15 cellular contexts compared by ENCODE assay signal in the genomic region with DNA sequence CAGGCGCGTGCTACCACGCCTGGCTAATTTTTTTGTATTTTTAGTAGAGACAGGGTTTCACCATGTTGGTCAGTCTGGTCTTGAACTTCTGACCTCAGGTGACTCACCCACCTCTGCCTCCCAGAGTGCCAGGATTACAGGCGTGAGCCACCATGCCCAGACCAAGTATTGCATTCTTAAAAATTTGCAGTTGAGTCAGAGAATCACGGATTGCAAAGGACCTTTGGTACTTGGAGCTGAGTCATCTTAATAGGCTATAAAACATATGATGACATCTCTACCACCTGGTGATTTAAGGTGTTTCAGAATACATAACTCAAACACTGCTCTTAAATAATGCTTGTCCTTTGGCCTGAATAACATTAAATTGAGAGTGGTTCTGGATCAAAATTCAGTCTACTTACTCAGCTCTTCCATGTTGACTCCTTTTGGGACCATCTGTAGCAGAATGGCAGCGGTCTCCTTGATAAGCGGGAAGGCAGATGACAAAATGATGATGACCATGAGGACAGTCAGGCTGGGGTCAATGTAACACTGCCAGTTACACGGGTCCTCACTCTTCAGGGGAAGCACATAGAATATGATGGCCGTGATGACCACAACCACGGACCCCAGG. TPM values are rescaled to one million over a fixed set of nuclear protein-coding genes. Genes with fewer than 3 reads are reported as not detected.
DNase-seq lines count a peak whose midpoint lies in the region; ATAC-seq, FAIRE-seq and TF ChIP-seq lines count a peak whose summit lies in the region.
"Had no signal": no experiment of that assay in that cellular context is flagged by ENCODE, and none has a peak within 500 bp of the region (broad histone marks: within the 10 kb centered on the region; RNA-seq: fewer than 3 reads in every experiment).

No MANE protein-coding gene starts in this region.

- BruUV-seq in K562 (replicated peaks; lab: Mats Ljungman, UMichigan) (no TSS peak), HepG2 (replicated peaks; lab: Mats Ljungman, UMichigan) (no TSS peak)

- H3K27ac ChIP-seq in K562 (ENCODE audit: extremely low read depth, low read depth, low read length) (no peak overlapping the region), HepG2 (ENCODE audit: extremely low read length, insufficient read depth, low read length) (no peak overlapping the region)
- H3K27ac ChIP-seq: heart right ventricle, ovary had no signal

- TF ChIP-seq RAD21 in K562 (CRISPR knock-in tag; conservative IDR thresholded peaks at IDR 0.05 in 1 of 2, IDR thresholded peaks at IDR 0.05 in 1 of 2) = no peak
- no peak for TF ChIP-seq RAD21 in HepG2 (CRISPR knock-in tag; IDR thresholded peaks at IDR 0.05)

- H3K36me3 ChIP-seq in K562 (ENCODE audit: control insufficient read depth, insufficient read depth, low read length) (peaks cover 58% of the 10 kb centered on the region), HepG2 (replicated peaks in 1 of 2; ENCODE audit: control insufficient read depth in 1 of 2, insufficient read depth in 2 of 2, low read length in 2 of 2) (peaks cover 1 to 60% of the 10 kb centered on the region in 2 experiments; a peak in 4 of 5 replicates)
- H3K36me3 ChIP-seq: heart right ventricle, ovary had no signal

- H3K9me1 ChIP-seq in K562 (ENCODE audit: control insufficient read depth, insufficient read depth, low read length) = no peaks in the 10 kb centered on the region

- in situ Hi-C loops in K562 (cut with MboI) (loop anchor here (10.0 kb wide), 1 partner anchor 613 kb away; no protein-coding TSS in a partner anchor), HepG2 (cut with HindIII; ENCODE audit: extremely low pct_ligation_motif_present, low pct_unique_long_range_greater_than_20kb) (no loop called here)

- POLR2A ChIA-PET in K562 (lab: Yijun Ruan, JAX) (interaction anchor here (1.6 kb wide), 1 partner anchor 10 kb away, joined by 5 read pairs; no protein-coding TSS in a partner anchor), HepG2 (lab: Yijun Ruan, JAX) (no interaction called here)

- FAIRE-seq in K562 (lab: Jason Lieb, UNC) (no peak), HepG2 (lab: Jason Lieb, UNC) (no peak)
- FAIRE-seq: endometrium had no signal

- no peak overlapping the region for H2AFZ ChIP-seq in K562 (ENCODE audit: low read depth, low read length)
- no peak overlapping the region for H2AFZ ChIP-seq in HepG2 (ENCODE audit: low read length)

- DNase-seq in EL = peak; percentile 57
- peak; percentile 24 for DNase-seq in MV-4-11 (lab: John Stamatoyannopoulos, UW)
- no peak for DNase-seq in K562 (ENCODE audit: extremely low read depth in 1 of 4, low spot score in 3 of 4)
- DNase-seq in HepG2 (ENCODE audit: low spot score) = peak; percentile 3
- DNase-seq in GDM1 (lab: John Stamatoyannopoulos, UW) = no peak
- no peak for DNase-seq in T-helper 9 cell
- DNase-seq: DMS 273 treated with DMSO at 0.1 percent for 48 hours; heart right ventricle; NCI-H345; ovary; stimulated activated CD4-positive, alpha-beta T cell treated with anti-CD3 and anti-CD28 coated beads, Interleukin-12 subunit alpha, Interleukin-12 subunit beta, amount 100 ng/mL, for 4 hours; T-helper 1 cell had no signal

- H3K27me3 ChIP-seq in K562 (ENCODE audit: control insufficient read depth in 2 of 2, insufficient read depth in 2 of 2, low read length in 2 of 2) (no peaks in the 10 kb centered on the region), HepG2 (ENCODE audit: control insufficient read depth in 1 of 2, insufficient read depth in 2 of 2, low read length in 2 of 2) (no peaks in the 10 kb centered on the region)
- H3K27me3 ChIP-seq: ovary had no signal

- TF ChIP-seq EP300 in K562 (IDR thresholded peaks at IDR 0.05; ENCODE audit: low read length) (no peak), HepG2 (IDR thresholded peaks at IDR 0.05; ENCODE audit: low read depth in 2 of 2, low read length in 2 of 2) (no peak), HepG2 (CRISPR knock-in tag; IDR thresholded peaks at IDR 0.05; ENCODE audit: borderline replicate concordance) (no peak)

- 67% methylated on average over 10 of the region's 10 CpGs for WGBS in K562 (ENCODE audit: insufficient coverage, low coverage, missing lambda C conversion rate)
- WGBS in HepG2 (ENCODE audit: low lambda C conversion rate) = 94% methylated on average over 8 of the region's 10 CpGs

- H3K4me3 ChIP-seq in K562 (no peak overlapping the region), HepG2 (replicated peaks in 1 of 3; ENCODE audit: insufficient read depth in 1 of 3, low read depth in 2 of 3, low read length in 3 of 3) (no peak overlapping the region)
- H3K4me3 ChIP-seq: heart right ventricle, ovary had no signal

- H4K20me1 ChIP-seq in K562 (replicated peaks; ENCODE audit: control insufficient read depth, insufficient read depth, low read length) (no peaks in the 10 kb centered on the region), HepG2 (ENCODE audit: insufficient read depth, low read length) (no peaks in the 10 kb centered on the region)

- ATAC-seq in K562 (no peak), HepG2 (no peak), GM19395 (IDR thresholded peaks at IDR 0.05; ENCODE audit: unreplicated experiment) (no peak), GM19328 (IDR thresholded peaks at IDR 0.05; ENCODE audit: unreplicated experiment) (no peak)
- ATAC-seq: heart right ventricle had no signal

- H3K9ac ChIP-seq in K562 (ENCODE audit: insufficient read depth in 1 of 2, low read depth in 2 of 2, low read length in 2 of 2) (no peak overlapping the region; a peak in 1 of 4 replicates), HepG2 (ENCODE audit: insufficient read depth, low read depth, low read length) (no peak overlapping the region)

- intact Hi-C loops in K562 (cut with micrococcal nuclease) = no loop called here
- intact Hi-C loops in HepG2 (cut with micrococcal nuclease; ENCODE audit: unreplicated experiment) = no loop called here

- H3K4me1 ChIP-seq in K562 (replicated peaks in 1 of 2; ENCODE audit: control insufficient read depth in 2 of 2, insufficient read depth in 2 of 2, low read length in 2 of 2) = peaks cover 0 to 3% of the 10 kb centered on the region in 2 experiments; a peak in 3 of 5 replicates
- H3K4me1 ChIP-seq in HepG2 (ENCODE audit: insufficient read depth, low read length) = no peaks in the 10 kb centered on the region
- H3K4me1 ChIP-seq: heart right ventricle had no signal

- no peak overlapping the region for H3K4me2 ChIP-seq in K562 (ENCODE audit: insufficient read depth, low read length)
- H3K4me2 ChIP-seq in HepG2 (ENCODE audit: low read depth, low read length) = no peak overlapping the region

- no peaks in the 10 kb centered on the region for H3K9me3 ChIP-seq in K562 (replicated peaks; ENCODE audit: control insufficient read depth, insufficient read depth, low read depth, low read length)
- H3K9me3 ChIP-seq in HepG2 (ENCODE audit: low read length) = no peaks in the 10 kb centered on the region
- H3K9me3 ChIP-seq: heart right ventricle, ovary had no signal

- H3K79me2 ChIP-seq in K562 (ENCODE audit: control insufficient read depth, insufficient read depth, low read length) = peaks cover 8% of the 10 kb centered on the region; the same call in 1 of the 3 replicates
- H3K79me2 ChIP-seq in HepG2 (ENCODE audit: insufficient read depth, low read length) = no peaks in the 10 kb centered on the region

- no peak for TF ChIP-seq POLR2A in K562 (conservative IDR thresholded peaks at IDR 0.05)
- TF ChIP-seq POLR2A in HepG2 (IDR thresholded peaks at IDR 0.05; ENCODE audit: insufficient read depth in 1 of 2, low read depth in 2 of 2, low read length in 2 of 2) = no peak

- TF ChIP-seq CTCF in K562 (IDR thresholded peaks at IDR 0.05 in 2 of 3, conservative IDR thresholded peaks at IDR 0.05 in 1 of 3; ENCODE audit: insufficient read depth in 2 of 3, low read depth in 1 of 3, low read length in 3 of 3) = no peak
- TF ChIP-seq CTCF in HepG2 (CRISPR knock-in tag; IDR thresholded peaks at IDR 0.05) = no peak

- CTCF ChIA-PET in K562 (lab: Yijun Ruan, JAX; ENCODE audit: low intra/inter-chr PET ratio) (no interaction called here), HepG2 (lab: Yijun Ruan, JAX; ENCODE audit: low intra/inter-chr PET ratio, low total read pairs) (no interaction called here)

RNA-seq across cellular contexts. Expression of gene SLC30A10, which starts 10.4 kb away (rescaled TPM):
- total RNA-seq in K562 (2011; cell fraction: chromatin; rRNA removed; ENCODE audit: low replicate concordance) = 24.4 and 39.4 TPM in 2 replicates
- total RNA-seq in K562 (2011; cell fraction: nucleolus; rRNA removed) = 18.3 and 27.1 TPM in 2 replicates
- total RNA-seq in K562 (2011; cell fraction: nucleoplasm; rRNA removed) = 29.8 and 32.1 TPM in 2 replicates
- 5.9 and 7.4 TPM in 2 replicates for total RNA-seq in K562 (2014; rRNA removed)
- total RNA-seq in K562 (2014; rRNA removed; fragmentation: Illumina TruSeq; extraction: Trizol) = 7.1 and 8.1 TPM in 2 replicates
- total RNA-seq in K562 (2015; rRNA removed; fragmentation: Illumina TruSeq; extraction: Trizol) = 3.5 and 3.9 TPM in 2 replicates
- total RNA-seq in K562 (2021) = 8.8 and 9.4 TPM in 2 replicates
- polyA plus RNA-seq in K562 (2011; rRNA removed) = 8.9 and 11.3 TPM in 2 replicates
- 4.9 and 8.9 TPM in 2 replicates for polyA plus RNA-seq in K562 (2011; cell fraction: cytosol; rRNA removed)
- 18.4 and 35.5 TPM in 2 replicates for polyA plus RNA-seq in K562 (2011; cell fraction: nucleus; rRNA removed)
- 3.2 and 5.9 TPM in 2 replicates for polyA plus RNA-seq in K562 (2012)
- polyA plus RNA-seq in K562 (2014; fragmentation: Illumina TruSeq; extraction: Trizol) = 8.0 and 8.4 TPM in 2 replicates
- polyA plus RNA-seq in K562 (2014; fragmentation: Nextera tagmentation; extraction: Ambion mirVana) = 1 to 10 TPM; 2.6 to 3.8 TPM
- polyA plus RNA-seq in K562 (2014; rRNA removed) = 9.5 and 10.5 TPM in 2 replicates
- 6.9 and 7.9 TPM in 2 replicates for polyA minus RNA-seq in K562 (2011; rRNA and poly(A)+ RNA removed)
- polyA minus RNA-seq in K562 (2011; cell fraction: cytosol; rRNA and poly(A)+ RNA removed) = 3.4 and 5.9 TPM in 2 replicates
- polyA minus RNA-seq in K562 (2011; cell fraction: nucleus; rRNA and poly(A)+ RNA removed) = 6.9 and 9.4 TPM in 2 replicates
- 14.7 and 30.2 TPM in 2 replicates for total RNA-seq in HepG2 (2016; rRNA removed; fragmentation: Illumina TruSeq; extraction: Trizol)
- 3.8 and 4.0 TPM in 2 replicates for total RNA-seq in HepG2 (2016; cell fraction: cytosol; rRNA removed; fragmentation: Illumina TruSeq; extraction: Trizol; ENCODE audit: low read depth)
- 13.7 and 28.0 TPM in 2 replicates for total RNA-seq in HepG2 (2016; cell fraction: insoluble cytoplasmic fraction; rRNA removed; fragmentation: Illumina TruSeq; extraction: Trizol)
- 7.4 and 8.2 TPM in 2 replicates for total RNA-seq in HepG2 (2016; cell fraction: membrane; rRNA removed; fragmentation: Illumina TruSeq; extraction: Trizol)
- 32.1 and 39.5 TPM in 2 replicates for total RNA-seq in HepG2 (2016; cell fraction: nucleus; rRNA removed; fragmentation: Illumina TruSeq; extraction: Trizol)
- 20.9 and 27.0 TPM in 2 replicates for polyA plus RNA-seq in HepG2 (2011; rRNA removed)
- polyA plus RNA-seq in HepG2 (2011; cell fraction: cytosol; rRNA removed) = 12.2 and 16.2 TPM in 2 replicates
- 39.6 and 51.3 TPM in 2 replicates for polyA plus RNA-seq in HepG2 (2011; cell fraction: nucleus; rRNA removed)
- 16.5 and 28.2 TPM in 2 replicates for polyA plus RNA-seq in HepG2 (2012)
- polyA plus RNA-seq in HepG2 (2016; cell fraction: cytosol; fragmentation: Illumina TruSeq; extraction: Trizol; ENCODE audit: low read depth) = 1.8 TPM in 2 replicates
- polyA plus RNA-seq in HepG2 (2016; cell fraction: insoluble cytoplasmic fraction; fragmentation: Illumina TruSeq; extraction: Trizol; ENCODE audit: low read depth) = 10.8 and 12.9 TPM in 2 replicates
- polyA plus RNA-seq in HepG2 (2016; cell fraction: membrane; fragmentation: Illumina TruSeq; extraction: Trizol; ENCODE audit: low read depth) = 4.1 and 4.5 TPM in 2 replicates
- polyA plus RNA-seq in HepG2 (2016; cell fraction: nucleus; fragmentation: Illumina TruSeq; extraction: Trizol; ENCODE audit: insufficient read depth, low read depth) = 70.7 and 74.5 TPM in 2 replicates
- polyA minus RNA-seq in HepG2 (2011; rRNA and poly(A)+ RNA removed; ENCODE audit: low replicate concordance) = 24.0 TPM in 1 of 2 replicates, not detected in the other
- polyA minus RNA-seq in HepG2 (2011; cell fraction: cytosol; rRNA and poly(A)+ RNA removed) = 13.0 and 14.8 TPM in 2 replicates
- polyA minus RNA-seq in HepG2 (2011; cell fraction: nucleus; rRNA and poly(A)+ RNA removed) = 18.3 and 33.6 TPM in 2 replicates

Comparison
In these comparisons a context has a peak if more than half of its experiments do, and no peak if none do; other contexts are left out.
1. DNase-seq: peak in EL (single experiment), MV-4-11 (single experiment) and HepG2 (single experiment); none in K562 (0 of 4), GDM1 (single experiment) and T-helper 9 cell (single experiment).